1 cellular context compared by ENCODE assay signal in genomic region chr20:19025430-19026120, GRCh38.
TF ChIP-seq lines count a peak whose summit lies in the region.

No MANE protein-coding gene starts in this region.

TF ChIP-seq in GM12878, 131 proteins besides CTCF, POLR2A, EP300 and RAD21 (continued from another document):
- TF ChIP-seq NBN (IDR thresholded peaks at IDR 0.05) (no peak), ZNF217 (IDR thresholded peaks at IDR 0.05) (no peak), ZNF24 (IDR thresholded peaks at IDR 0.05) (no peak), NFXL1 (IDR thresholded peaks at IDR 0.05; ENCODE audit: borderline replicate concordance) (no peak), USF2 (IDR thresholded peaks at IDR 0.05; ENCODE audit: borderline replicate concordance, low read depth, low read length) (no peak), SMAD5 (IDR thresholded peaks at IDR 0.05; ENCODE audit: low read depth) (no peak), EGR1 (IDR thresholded peaks at IDR 0.05; ENCODE audit: borderline replicate concordance in 1 of 2, low read depth in 2 of 2, low read length in 2 of 2) (no peak), CHD1 (IDR thresholded peaks at IDR 0.05; ENCODE audit: low read depth, low read length) (no peak), HSF1 (IDR thresholded peaks at IDR 0.05; ENCODE audit: low read depth, low read length) (no peak), IKZF2 (IDR thresholded peaks at IDR 0.05) (no peak), TCF12 (IDR thresholded peaks at IDR 0.05; ENCODE audit: low read depth, low read length) (no peak)
